10 cellular contexts compared by ENCODE assay signal in the genomic region with DNA sequence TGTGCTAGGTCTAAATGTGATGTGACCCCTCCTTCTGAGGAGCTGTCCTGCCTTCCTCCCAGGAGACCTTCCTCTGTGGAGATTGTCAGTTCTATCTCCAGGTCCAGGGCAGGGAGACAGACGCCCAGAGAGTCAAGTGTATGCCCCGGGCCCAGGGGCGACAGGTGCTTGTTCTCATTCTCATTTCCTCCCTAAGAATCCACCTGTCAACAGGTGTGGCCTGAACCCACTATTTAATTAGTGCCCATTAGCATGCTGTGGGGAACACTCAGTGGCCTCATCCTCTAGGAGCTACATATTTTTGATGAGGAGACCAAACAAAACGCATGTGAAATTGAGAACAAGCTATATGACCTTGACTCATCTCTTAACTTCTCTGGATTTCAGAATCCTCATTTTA. TPM values are rescaled to one million over a fixed set of nuclear protein-coding genes. Genes with fewer than 3 reads are reported as not detected.
"Had no signal": no experiment of that assay in that cellular context is flagged by ENCODE, and none has a peak within 500 bp of the region (broad histone marks: within the 10 kb centered on the region; RNA-seq: fewer than 3 reads in every experiment).

No MANE protein-coding gene starts in this region.

- H3K4me3 ChIP-seq: GM23248, HAP-1, K562 had no signal

- FAIRE-seq: HTR-8/SVneo, K562 had no signal

- DNase-seq: GM23248, GOT3, H7, IMR-90, KG1 had no signal

- H3K27ac ChIP-seq: GM23248 had no signal

- H3K36me3 ChIP-seq: HAP-1 had no signal

- H3K9me3 ChIP-seq: HAP-1 had no signal

- ATAC-seq: HCT116, K562 had no signal

- H3K9ac ChIP-seq: GM23248 had no signal

RNA-seq across cellular contexts. Expression of a gene that starts 9.5 kb away (rescaled TPM):
- total RNA-seq: HT-29, K562 had no signal
- polyA plus RNA-seq: K562 had no signal
